ENCODE assay signal across 15 cellular contexts in the genomic region with DNA sequence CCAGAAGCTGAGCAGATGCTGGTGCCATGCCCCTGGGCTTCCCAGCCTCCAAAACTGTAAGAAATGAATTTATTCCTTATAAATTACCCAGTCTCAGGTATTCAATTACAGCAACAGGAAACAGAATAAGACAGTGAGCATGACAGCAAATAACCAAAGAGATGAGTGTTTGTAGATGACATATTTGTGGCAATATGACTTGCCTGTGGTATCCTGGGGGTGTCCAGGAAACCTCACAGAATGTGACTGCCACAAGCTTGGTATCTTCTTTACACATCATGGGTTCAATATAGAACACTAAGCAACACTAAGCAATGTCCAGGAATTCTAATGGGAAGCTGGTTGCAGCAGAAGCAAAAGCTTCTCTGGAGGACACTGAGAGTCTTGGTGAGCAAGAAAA.
"Had no signal": no experiment of that assay in that cellular context is flagged by ENCODE, and none has a peak within 500 bp of the region (broad histone marks: within the 10 kb centered on the region; RNA-seq: fewer than 3 reads in every experiment).

No MANE protein-coding gene starts in this region.

- DNase-seq: dermis blood vessel endothelial cell; effector CD4-positive, alpha-beta T cell; foreskin melanocyte; heart left ventricle; hippocampal formation; mesendoderm; naive thymus-derived CD8-positive, alpha-beta T cell; sigmoid colon; small intestine; stimulated activated CD4-positive, alpha-beta T cell treated with anti-CD3 and anti-CD28 coated beads, Interleukin-12 subunit alpha, Interleukin-12 subunit beta, amount 100 ng/mL, for 4 hours; stimulated activated naive CD4-positive, alpha-beta T cell treated with Interleukin-2 at 50 U/mL for 16 hours; tibial artery; upper lobe of left lung; uterus had no signal

- H3K9me3 Mint-ChIP-seq: naive thymus-derived CD8-positive, alpha-beta T cell had no signal

- H3K4me1 Mint-ChIP-seq: naive thymus-derived CD8-positive, alpha-beta T cell had no signal

- H3K27ac ChIP-seq: heart left ventricle, neutrophil, sigmoid colon, tibial artery, upper lobe of left lung, uterus had no signal

- H3K36me3 Mint-ChIP-seq: naive thymus-derived CD8-positive, alpha-beta T cell had no signal

- H3K27me3 ChIP-seq: heart left ventricle, neutrophil, sigmoid colon, tibial artery, upper lobe of left lung, uterus had no signal

- H3K4me1 ChIP-seq: heart left ventricle, sigmoid colon, tibial artery, upper lobe of left lung, uterus had no signal

- H3K36me3 ChIP-seq: heart left ventricle, neutrophil, sigmoid colon, tibial artery, upper lobe of left lung, uterus had no signal

- H3K4me3 Mint-ChIP-seq: naive thymus-derived CD8-positive, alpha-beta T cell had no signal

- H3K9me3 ChIP-seq: heart left ventricle, neutrophil, sigmoid colon, tibial artery, upper lobe of left lung, uterus had no signal

- H3K4me3 ChIP-seq: heart left ventricle, sigmoid colon, tibial artery, upper lobe of left lung, uterus had no signal

- H3K27ac Mint-ChIP-seq: naive thymus-derived CD8-positive, alpha-beta T cell had no signal

- ATAC-seq: heart left ventricle; naive thymus-derived CD8-positive, alpha-beta T cell had no signal
